1 cellular context compared by ENCODE assay signal in the genomic region with DNA sequence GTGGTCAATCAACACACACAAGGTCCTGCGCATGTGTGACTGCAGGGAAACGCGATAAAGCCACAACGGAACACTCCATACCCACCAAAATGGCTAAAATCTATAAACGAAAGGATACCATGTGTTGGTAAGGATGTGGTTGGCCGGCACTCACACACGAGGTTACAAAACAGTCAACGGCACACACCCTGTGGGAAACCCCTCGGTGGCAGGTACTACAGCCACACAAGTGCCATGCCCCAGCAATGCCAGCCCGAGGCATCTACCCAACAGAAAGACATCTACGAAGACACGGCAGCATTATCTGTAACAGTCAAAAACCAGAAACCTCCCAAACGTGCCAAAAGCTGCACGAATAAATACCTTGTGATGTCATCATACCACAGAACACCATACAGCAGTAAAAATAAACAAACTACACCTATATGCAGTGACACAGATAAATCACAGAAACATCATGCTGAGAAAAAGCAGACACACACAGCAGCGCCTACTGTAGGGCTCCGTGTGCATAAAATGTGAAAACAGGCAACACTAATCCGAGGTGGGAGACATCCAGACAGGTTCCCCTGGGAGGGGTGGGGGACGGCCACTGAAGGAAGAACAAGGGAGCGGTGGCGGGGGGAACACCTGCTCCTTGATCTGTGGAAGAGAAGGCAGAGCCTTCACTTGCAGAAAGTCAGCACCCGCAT.
TF ChIP-seq lines count a peak whose summit lies in the region.

No MANE protein-coding gene starts in this region.

TF ChIP-seq in HepG2, 621 proteins besides CTCF, POLR2A, EP300 and RAD21 (continued from another document):
- TF ChIP-seq, protein P1, sequence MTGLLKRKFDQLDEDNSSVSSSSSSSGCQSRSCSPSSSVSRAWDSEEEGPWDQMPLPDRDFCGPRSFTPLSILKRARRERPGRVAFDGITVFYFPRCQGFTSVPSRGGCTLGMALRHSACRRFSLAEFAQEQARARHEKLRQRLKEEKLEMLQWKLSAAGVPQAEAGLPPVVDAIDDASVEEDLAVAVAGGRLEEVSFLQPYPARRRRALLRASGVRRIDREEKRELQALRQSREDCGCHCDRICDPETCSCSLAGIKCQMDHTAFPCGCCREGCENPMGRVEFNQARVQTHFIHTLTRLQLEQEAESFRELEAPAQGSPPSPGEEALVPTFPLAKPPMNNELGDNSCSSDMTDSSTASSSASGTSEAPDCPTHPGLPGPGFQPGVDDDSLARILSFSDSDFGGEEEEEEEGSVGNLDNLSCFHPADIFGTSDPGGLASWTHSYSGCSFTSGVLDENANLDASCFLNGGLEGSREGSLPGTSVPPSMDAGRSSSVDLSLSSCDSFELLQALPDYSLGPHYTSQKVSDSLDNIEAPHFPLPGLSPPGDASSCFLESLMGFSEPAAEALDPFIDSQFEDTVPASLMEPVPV (CRISPR knock-in tag; IDR thresholded peaks at IDR 0.05), result no peak
- TF ChIP-seq POGZ (CRISPR knock-in tag; IDR thresholded peaks at IDR 0.05) (no peak), ZNF496 (CRISPR knock-in tag; IDR thresholded peaks at IDR 0.05; ENCODE audit: insufficient replicate concordance) (no peak)
TF ChIP-seq in HepG2: peak in this region for 2.
